In the genomic region with DNA sequence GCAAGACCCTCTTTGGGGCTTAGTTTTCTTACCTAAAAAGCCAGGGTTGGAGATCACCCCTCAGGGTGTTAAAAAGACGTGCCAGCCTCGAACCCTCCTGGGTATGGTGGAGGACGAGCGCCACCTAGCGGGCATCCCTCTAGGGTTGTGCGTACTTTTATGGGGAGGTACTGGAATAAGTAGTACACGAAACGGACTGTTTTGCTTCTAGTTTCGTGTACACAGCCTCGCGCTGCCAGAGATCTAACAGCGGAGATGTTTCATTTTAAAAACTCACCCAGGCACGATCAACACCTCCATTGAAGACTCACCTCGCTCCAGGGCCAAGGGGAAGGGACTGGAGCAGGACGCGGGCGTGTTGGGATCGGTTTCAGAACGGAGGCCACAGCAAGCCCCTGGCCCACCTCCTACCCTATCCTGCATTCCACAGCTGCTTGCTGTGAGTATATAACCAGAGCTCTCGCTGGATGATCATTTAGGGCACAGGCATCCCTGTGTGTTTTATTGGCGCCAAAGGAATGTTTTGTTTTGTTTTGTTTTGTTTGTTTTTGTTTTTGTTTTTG, we compare ENCODE assay signal across 8 cellular contexts. TPM values are rescaled to one million over a fixed set of nuclear protein-coding genes. Genes with fewer than 3 reads are reported as not detected.
A peak's percentile ranks its signal among the peaks of the same experiment; 100 is the strongest.
DNase-seq lines count a peak whose midpoint lies in the region; TF ChIP-seq lines count a peak whose summit lies in the region.

No MANE protein-coding gene starts in this region.

- no peaks in the 10 kb centered on the region for H3K36me3 ChIP-seq in H7 (replicated peaks; ENCODE audit: control insufficient read depth, insufficient read depth, low read length)
- no peaks in the 10 kb centered on the region for H3K36me3 ChIP-seq in suprapubic skin

- H3K4me3 ChIP-seq in H7 (ENCODE audit: insufficient read depth, low read depth, low read length) (peak overlapping the region; percentile 31), LNCaP clone FGC (ENCODE audit: low read depth, low read length) (peak overlapping the region; percentile 45), suprapubic skin (peak overlapping the region; percentile 18)

- no peak for TF ChIP-seq POLR2A in suprapubic skin (IDR thresholded peaks at IDR 0.05)

- 2% methylated on average over 19 of the region's 21 CpGs for WGBS in suprapubic skin

- TF ChIP-seq CTCF in LNCaP clone FGC (IDR thresholded peaks at IDR 0.05; ENCODE audit: control insufficient read depth, extremely low read depth, insufficient read depth): peak; percentile 92
- peak; percentile 67 to 69 for TF ChIP-seq CTCF in suprapubic skin (IDR thresholded peaks at IDR 0.05)

- H3K9me3 ChIP-seq in suprapubic skin: no peaks in the 10 kb centered on the region

- no peak overlapping the region for H3K27ac ChIP-seq in suprapubic skin

- TF ChIP-seq EP300 in suprapubic skin (IDR thresholded peaks at IDR 0.05): no peak

- DNase-seq in ELR (ENCODE audit: low read depth): peak; percentile 83
- DNase-seq in H7: peak; percentile 91
- DNase-seq in LNCaP clone FGC (ENCODE audit: low read depth): peak; percentile 40
- peak; percentile 22 to 46 for DNase-seq in SHP77 (lab: John Stamatoyannopoulos, UW)
- peak; percentile 60 for DNase-seq in activated effector memory CD4-positive, alpha-beta T cell treated with Interleukin-2 at 50 U/mL for 16 hours
- DNase-seq in foreskin melanocyte: peak; percentile 66
- peak in 50 of 56 donors; percentile 2 to 85 (median 40) for DNase-seq in nucleus accumbens (lab: John Stamatoyannopoulos, UW)
- no peak for DNase-seq in suprapubic skin (ENCODE audit: low spot score in 2 of 2)

- peaks cover 50% of the 10 kb centered on the region for H3K27me3 ChIP-seq in H7 (ENCODE audit: control insufficient read depth, insufficient read depth, low read length)
- peaks cover 76% of the 10 kb centered on the region for H3K27me3 ChIP-seq in suprapubic skin

- H3K4me1 ChIP-seq in suprapubic skin: peaks cover 39% of the 10 kb centered on the region

RNA-seq across cellular contexts. Expression of a gene that starts 4.8 kb away (rescaled TPM):
- total RNA-seq in H7 (2014; rRNA removed; shearing (Covaris generic)): 0.52 and 0.76 TPM in 2 replicates
- under 1 TPM in 2 of 4 donors, not detected in 2; 0.24 to 0.26 TPM for total RNA-seq in suprapubic skin

Comparison
In these comparisons a context has a peak if more than half of its experiments do, and no peak if none do; other contexts are left out.
1. DNase-seq: peak in ELR (single experiment), H7 (single experiment), LNCaP clone FGC (single experiment), SHP77 (2 of 2), activated effector memory CD4-positive, alpha-beta T cell treated with Interleukin-2 at 50 U/mL for 16 hours (single experiment), foreskin melanocyte (single experiment) and nucleus accumbens (50 of 56); none in suprapubic skin (0 of 2).
2. Peak in every context shown above with its lines, with median percentiles within 50 percentile points of each other: H3K4me3 ChIP-seq.